In genomic region chr10:11236234-11236633, GRCh38 we compare ENCODE assay signal across 11 cellular contexts.
DNase-seq lines count a peak whose midpoint lies in the region; ATAC-seq, FAIRE-seq and TF ChIP-seq lines count a peak whose summit lies in the region.
"Had no signal": no experiment of that assay in that cellular context is flagged by ENCODE, and none has a peak within 500 bp of the region (broad histone marks: within the 10 kb centered on the region; RNA-seq: fewer than 3 reads in every experiment).

No MANE protein-coding gene starts in this region.

- no peak overlapping the region for H2BK120ac ChIP-seq in trophoblast cell (ENCODE audit: insufficient read depth, low read length, poor library complexity)

- DNase-seq in endothelial cell of umbilical vein (ENCODE audit: low read depth, low spot score) = no peak
- DNase-seq in ascending aorta (ENCODE audit: low spot score in 2 of 2) = no peak
- no peak for DNase-seq in germinal center (ENCODE audit: low spot score)
- DNase-seq in kidney = no peak
- no peak for DNase-seq in trophoblast cell
- DNase-seq: left ventricle myocardium superior, NCI-H1417 had no signal

- TF ChIP-seq POLR2A in endothelial cell of umbilical vein (IDR thresholded peaks at IDR 0.05; ENCODE audit: low read depth, low read length) = no peak

- H4K12ac ChIP-seq in trophoblast cell (ENCODE audit: low read depth, low read length) = no peak overlapping the region

- H4K20me1 ChIP-seq in endothelial cell of umbilical vein (replicated peaks; ENCODE audit: control insufficient read depth, extremely low read depth, insufficient read depth, low read length) = no peaks in the 10 kb centered on the region

- H3K9me1 ChIP-seq in endothelial cell of umbilical vein (replicated peaks; ENCODE audit: control insufficient read depth, extremely low read depth, insufficient read depth, low read length) = no peaks in the 10 kb centered on the region

- H3K4me1 ChIP-seq in endothelial cell of umbilical vein (ENCODE audit: control insufficient read depth, extremely low read depth, insufficient read depth, low read length) (no peaks in the 10 kb centered on the region), ascending aorta (peaks cover 0 to 3% of the 10 kb centered on the region in 2 donors), kidney (ENCODE audit: control insufficient read depth in 1 of 2, insufficient read depth in 1 of 2, low read depth in 1 of 2, low read length in 2 of 2) (no peaks in the 10 kb centered on the region), trophoblast cell (ENCODE audit: control insufficient read depth in 1 of 2, insufficient read depth in 2 of 2, low read length in 2 of 2) (no peaks in the 10 kb centered on the region)

- no peak overlapping the region for H3K27ac ChIP-seq in endothelial cell of umbilical vein (ENCODE audit: insufficient read depth, low read depth, low read length)
- no peak overlapping the region for H3K27ac ChIP-seq in ascending aorta
- H3K27ac ChIP-seq in kidney (ENCODE audit: low read depth in 2 of 2, low read length in 2 of 2) = no peak overlapping the region
- no peak overlapping the region for H3K27ac ChIP-seq in trophoblast cell (ENCODE audit: low read depth, low read length)

- H3K79me1 ChIP-seq in trophoblast cell (ENCODE audit: low read length) = no peaks in the 10 kb centered on the region

- no peak for TF ChIP-seq CTCF in endothelial cell of umbilical vein (IDR thresholded peaks at IDR 0.05; ENCODE audit: extremely low read depth in 1 of 2, insufficient read depth in 1 of 2, low read depth in 1 of 2, low read length in 2 of 2)
- no peak for TF ChIP-seq CTCF in ascending aorta (IDR thresholded peaks at IDR 0.05)
- TF ChIP-seq CTCF in kidney (IDR thresholded peaks at IDR 0.05; ENCODE audit: borderline replicate concordance, extremely low read depth, insufficient read depth) = no peak

- no peak overlapping the region for H2BK5ac ChIP-seq in trophoblast cell (ENCODE audit: low read depth, low read length, poor library complexity)

- H3K27me3 ChIP-seq in endothelial cell of umbilical vein (ENCODE audit: control insufficient read depth in 2 of 2, insufficient read depth in 2 of 2, low read length in 2 of 2) = no peaks in the 10 kb centered on the region
- H3K27me3 ChIP-seq in ascending aorta = no peaks in the 10 kb centered on the region
- H3K27me3 ChIP-seq in trophoblast cell (ENCODE audit: insufficient read depth, low read length) = no peaks in the 10 kb centered on the region

- no peak overlapping the region for H3K23ac ChIP-seq in trophoblast cell (ENCODE audit: low read length)

- no peak overlapping the region for H4K8ac ChIP-seq in trophoblast cell (ENCODE audit: low read depth, low read length)

- FAIRE-seq in endothelial cell of umbilical vein (lab: Jason Lieb, UNC) (peak; percentile 50), kidney (lab: Jason Lieb, UNC) (no peak)
- FAIRE-seq: TTC549 had no signal

- ATAC-seq in GM18861 (IDR thresholded peaks at IDR 0.05; ENCODE audit: unreplicated experiment) = peak; percentile 80
- peak; percentile 62 for ATAC-seq in GM21717 (IDR thresholded peaks at IDR 0.05; ENCODE audit: unreplicated experiment)
- ATAC-seq in HG03469 (IDR thresholded peaks at IDR 0.05; ENCODE audit: unreplicated experiment) = peak; percentile 60
- ATAC-seq: left ventricle myocardium superior had no signal

- no peak overlapping the region for H2BK12ac ChIP-seq in trophoblast cell (ENCODE audit: low read length)

- H3K4me3 ChIP-seq in endothelial cell of umbilical vein (replicated peaks in 1 of 3; ENCODE audit: insufficient read depth in 1 of 3, low read depth in 1 of 3, low read length in 3 of 3) (no peak overlapping the region), ascending aorta (no peak overlapping the region), kidney (ENCODE audit: low read length in 2 of 2) (no peak overlapping the region), trophoblast cell (ENCODE audit: low read depth, low read length) (no peak overlapping the region)

- no peak overlapping the region for H2AK5ac ChIP-seq in trophoblast cell (ENCODE audit: low read length)

- H2AFZ ChIP-seq in endothelial cell of umbilical vein (ENCODE audit: low read depth, low read length) = no peak overlapping the region
- no peak overlapping the region for H2AFZ ChIP-seq in trophoblast cell (ENCODE audit: insufficient read depth, low read length, poor library complexity)

- no CpG with 5 or more reads among the region's 2 CpGs for WGBS in trophoblast cell (ENCODE audit: extremely low coverage, insufficient coverage, insufficient read length)

- H3K18ac ChIP-seq in trophoblast cell (ENCODE audit: low read length) = no peak overlapping the region

- H3K9ac ChIP-seq in endothelial cell of umbilical vein (replicated peaks; ENCODE audit: extremely low read depth, insufficient read depth, low read length) (no peak overlapping the region), kidney (ENCODE audit: low read length in 2 of 2) (no peak overlapping the region), trophoblast cell (ENCODE audit: low read length) (no peak overlapping the region)

- no peaks in the 10 kb centered on the region for H3K36me3 ChIP-seq in endothelial cell of umbilical vein (ENCODE audit: control insufficient read depth in 2 of 2, extremely low read depth in 1 of 2, insufficient read depth in 2 of 2, low read length in 2 of 2)
- H3K36me3 ChIP-seq in ascending aorta = peaks cover 0 to 7% of the 10 kb centered on the region in 2 donors
- no peaks in the 10 kb centered on the region for H3K36me3 ChIP-seq in kidney (ENCODE audit: control insufficient read depth in 1 of 2, insufficient read depth in 2 of 2, low read length in 2 of 2)
- H3K36me3 ChIP-seq in trophoblast cell (ENCODE audit: control insufficient read depth in 1 of 2, insufficient read depth in 2 of 2, low read length in 2 of 2) = no peaks in the 10 kb centered on the region

- H4K91ac ChIP-seq in trophoblast cell (ENCODE audit: low read depth, low read length) = no peak overlapping the region

- intact Hi-C loops in endothelial cell of umbilical vein (cut with micrococcal nuclease) (no loop called here), ascending aorta (cut with DNase I) (no loop called here), kidney (cut with DNase I) (no loop called here)

- CTCF ChIA-PET in endothelial cell of umbilical vein (lab: Charles Lee) = interaction anchor here (1.2 to 1.3 kb wide), 3 partner anchors 19 to 34 kb away, joined by 3 to 4 read pairs (median 4); no protein-coding TSS in a partner anchor

- no peak overlapping the region for H3K4ac ChIP-seq in trophoblast cell (ENCODE audit: low read depth, low read length)

- H3K9me3 ChIP-seq in endothelial cell of umbilical vein (replicated peaks; ENCODE audit: control insufficient read depth, insufficient read depth, low read length) = no peaks in the 10 kb centered on the region
- no peaks in the 10 kb centered on the region for H3K9me3 ChIP-seq in ascending aorta
- H3K9me3 ChIP-seq in kidney (ENCODE audit: control insufficient read depth in 1 of 2, low read length in 2 of 2) = no peaks in the 10 kb centered on the region
- H3K9me3 ChIP-seq in trophoblast cell (ENCODE audit: insufficient read depth, low read depth, low read length) = no peaks in the 10 kb centered on the region

- no TSS peak for BruUV-seq in endothelial cell of umbilical vein (replicated peaks; lab: Mats Ljungman, UMichigan)

- H3K14ac ChIP-seq in trophoblast cell (ENCODE audit: low read length) = no peak overlapping the region

- dilution Hi-C loops in endothelial cell of umbilical vein (cut with MboI; ENCODE audit: extremely low pct_ligation_motif_present, low sequenced_read_pairs) = no loop called here

- H3K79me2 ChIP-seq in endothelial cell of umbilical vein (ENCODE audit: control insufficient read depth, insufficient read depth, low read length) = no peaks in the 10 kb centered on the region
- no peaks in the 10 kb centered on the region for H3K79me2 ChIP-seq in trophoblast cell (ENCODE audit: control insufficient read depth, insufficient read depth, low read length, poor library complexity)

- POLR2A ChIA-PET in endothelial cell of umbilical vein (lab: Charles Lee) = no interaction called here

- H3K4me2 ChIP-seq in endothelial cell of umbilical vein (ENCODE audit: insufficient read depth, low read length) (no peak overlapping the region), trophoblast cell (ENCODE audit: low read length) (no peak overlapping the region)

TF ChIP-seq in endothelial cell of umbilical vein, 7 proteins besides CTCF, POLR2A, EP300 and RAD21:
- TF ChIP-seq FOS (IDR thresholded peaks at IDR 0.05; ENCODE audit: borderline replicate concordance, insufficient read depth, low read length) = no peak
- no peak for TF ChIP-seq EZH2 (IDR thresholded peaks at IDR 0.05; ENCODE audit: borderline replicate concordance, low read depth, low read length, severe bottlenecking)
- TF ChIP-seq GATA2 (IDR thresholded peaks at IDR 0.05; ENCODE audit: insufficient read depth, insufficient read length, low read depth, low read length) = no peak
- TF ChIP-seq JUN (IDR thresholded peaks at IDR 0.05; ENCODE audit: borderline replicate concordance, insufficient read depth, insufficient read length, low read depth) = no peak
- TF ChIP-seq POLR2AphosphoS5 (IDR thresholded peaks at IDR 0.05; ENCODE audit: insufficient read depth, low read depth, low read length) = no peak
- no peak for TF ChIP-seq MAX (IDR thresholded peaks at IDR 0.05; ENCODE audit: insufficient read depth, insufficient read length)
- no peak for TF ChIP-seq MYC (IDR thresholded peaks at IDR 0.05; ENCODE audit: low read depth, low read length)
TF ChIP-seq in endothelial cell of umbilical vein: peak in this region for 0.
